In the genomic region with DNA sequence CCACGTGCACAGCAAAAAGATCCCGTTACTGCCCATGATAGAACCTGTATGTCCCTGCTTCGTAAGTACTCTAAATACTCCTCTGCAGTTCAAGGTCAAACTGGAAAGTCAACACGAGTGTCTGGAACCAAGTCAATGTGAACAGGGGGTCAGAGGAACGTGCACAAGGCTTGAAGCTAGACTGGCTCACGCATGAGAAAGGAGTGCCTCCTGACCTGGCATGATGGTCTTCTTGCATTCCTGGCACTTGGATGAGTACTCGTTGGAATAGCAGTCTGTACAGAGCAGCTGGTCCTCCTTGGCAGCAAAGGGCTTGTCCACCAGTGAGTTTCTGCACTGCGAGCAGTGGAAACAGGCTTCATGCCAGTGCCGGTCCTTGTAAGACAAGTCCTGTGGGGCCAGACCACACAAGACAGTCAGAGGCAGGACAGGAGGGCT, we compare ENCODE assay signal across 11 cellular contexts. TPM values are rescaled to one million over a fixed set of nuclear protein-coding genes. Genes with fewer than 3 reads are reported as not detected.
DNase-seq lines count a peak whose midpoint lies in the region; ATAC-seq and TF ChIP-seq lines count a peak whose summit lies in the region.
"Had no signal": no experiment of that assay in that cellular context is flagged by ENCODE, and none has a peak within 500 bp of the region (broad histone marks: within the 10 kb centered on the region; RNA-seq: fewer than 3 reads in every experiment).

No MANE protein-coding gene starts in this region.

- no peak for TF ChIP-seq CTCF in GM06990 (IDR thresholded peaks at IDR 0.05; ENCODE audit: insufficient read depth, low read length, poor library complexity, severe bottlenecking)
- TF ChIP-seq CTCF in osteocyte (IDR thresholded peaks at IDR 0.05): no peak

- peaks cover 22 to 30% of the 10 kb centered on the region in 2 donors for H3K4me1 Mint-ChIP-seq in effector memory CD8-positive, alpha-beta T cell (ENCODE audit: low read depth in 2 of 2)
- H3K4me1 Mint-ChIP-seq in osteocyte (ENCODE audit: unreplicated experiment) (peaks cover 74% of the 10 kb centered on the region), immature natural killer cell (peaks cover 11 to 17% of the 10 kb centered on the region in 2 donors)

- H3K27me3 Mint-ChIP-seq in effector memory CD8-positive, alpha-beta T cell: peaks cover 8% of the 10 kb centered on the region in 2 donors
- H3K27me3 Mint-ChIP-seq in osteocyte (ENCODE audit: unreplicated experiment) (no peaks in the 10 kb centered on the region), immature natural killer cell (ENCODE audit: low read depth in 3 of 3) (peaks cover 0 to 7% (median 6%) of the 10 kb centered on the region in 3 donors)

- H3K36me3 ChIP-seq in GM06990 (ENCODE audit: control insufficient read depth, insufficient read depth, low read length): no peaks in the 10 kb centered on the region

- H3K27ac Mint-ChIP-seq in effector memory CD8-positive, alpha-beta T cell: peak overlapping the region; percentile 86 to 92
- H3K27ac Mint-ChIP-seq in osteocyte (ENCODE audit: unreplicated experiment) (peak overlapping the region; percentile 12), immature natural killer cell (peak overlapping the region in 2 of 6 donors; percentile 60 to 66)

- peak overlapping the region; percentile 41 for H3K4me3 ChIP-seq in GM06990 (replicated peaks; ENCODE audit: low read depth, low read length)
- H3K4me3 ChIP-seq: SK-N-MC had no signal

- H3K27me3 ChIP-seq in GM06990 (replicated peaks; ENCODE audit: control insufficient read depth, insufficient read depth, low read length): no peaks in the 10 kb centered on the region

- no peak for DNase-seq in GM06990 (ENCODE audit: extremely low read depth, insufficient read length)
- DNase-seq in effector memory CD8-positive, alpha-beta T cell: no peak
- DNase-seq in osteocyte (ENCODE audit: extremely low spot score, unreplicated experiment): no peak
- DNase-seq in immature natural killer cell: no peak
- no peak for DNase-seq in 8988T
- DNase-seq: NCI-H1105 had no signal

- peak; percentile 7 for ATAC-seq in HG03196 (IDR thresholded peaks at IDR 0.05; ENCODE audit: unreplicated experiment)
- no peak for ATAC-seq in effector memory CD8-positive, alpha-beta T cell (replicated peaks)
- ATAC-seq in GM21360 (IDR thresholded peaks at IDR 0.05; ENCODE audit: unreplicated experiment): no peak
- ATAC-seq in GM19351 (IDR thresholded peaks at IDR 0.05; ENCODE audit: unreplicated experiment): no peak

- H3K9me3 Mint-ChIP-seq in effector memory CD8-positive, alpha-beta T cell: no peaks in the 10 kb centered on the region
- H3K9me3 Mint-ChIP-seq in osteocyte (ENCODE audit: unreplicated experiment): no peaks in the 10 kb centered on the region
- no peaks in the 10 kb centered on the region for H3K9me3 Mint-ChIP-seq in immature natural killer cell
- H3K9me3 Mint-ChIP-seq: mesothelial cell of epicardium had no signal

- peak overlapping the region; percentile 79 to 81 for H3K4me3 Mint-ChIP-seq in effector memory CD8-positive, alpha-beta T cell
- H3K4me3 Mint-ChIP-seq in osteocyte (ENCODE audit: unreplicated experiment): no peak overlapping the region
- peak overlapping the region in 1 of 5 donors; percentile 63 for H3K4me3 Mint-ChIP-seq in immature natural killer cell
- H3K4me3 Mint-ChIP-seq: mesothelial cell of epicardium had no signal

- H3K36me3 Mint-ChIP-seq in effector memory CD8-positive, alpha-beta T cell (ENCODE audit: insufficient read depth): no peaks in the 10 kb centered on the region
- H3K36me3 Mint-ChIP-seq in osteocyte (ENCODE audit: unreplicated experiment) (peaks cover 65% of the 10 kb centered on the region), immature natural killer cell (no peaks in the 10 kb centered on the region)

RNA-seq across cellular contexts. Expression of a gene that starts 25.5 kb away (rescaled TPM):
- 76.8 and 78.7 TPM in 2 replicates for total RNA-seq in osteocyte
- polyA plus RNA-seq in immature natural killer cell: under 1 TPM in 2 of 3 donors, not detected in 1; 0.15 to 0.29 TPM

RNA-seq across cellular contexts. Expression of a gene that starts 36.0 kb away (rescaled TPM):
- total RNA-seq in osteocyte: 19.3 and 20.7 TPM in 2 replicates
- polyA plus RNA-seq in immature natural killer cell: 10 to 100 TPM in 2 of 3 donors, 1 to 10 TPM in 1; 4.6 to 12.2 (median 11.1) TPM

RNA-seq across cellular contexts. Expression of a gene that starts 43.8 kb away (rescaled TPM):
- 17.9 and 21.2 TPM in 2 replicates for total RNA-seq in osteocyte
- 10 to 100 TPM; 10.7 to 29.8 (median 15.7) TPM for polyA plus RNA-seq in immature natural killer cell
